In the genomic region with DNA sequence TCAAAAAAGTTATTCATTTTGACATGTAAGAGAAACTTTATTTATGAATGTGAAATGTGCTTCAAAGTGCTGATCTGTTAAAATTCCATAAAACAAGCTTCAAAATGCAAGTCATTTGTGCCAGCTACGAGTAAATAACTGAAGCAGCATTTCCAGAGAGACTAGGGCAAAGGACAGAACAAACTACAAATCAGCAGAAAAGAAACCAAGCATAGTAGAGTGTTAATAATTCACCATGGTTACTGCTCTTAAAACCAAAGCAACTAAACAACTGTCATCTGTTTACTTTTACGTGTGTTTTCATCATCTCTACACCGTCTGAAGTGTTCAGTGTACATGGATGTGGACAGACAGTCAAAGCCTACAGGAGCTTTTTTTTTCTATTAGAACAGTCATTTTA, we compare ENCODE assay signal across 15 cellular contexts. TPM values are rescaled to one million over a fixed set of nuclear protein-coding genes. Genes with fewer than 3 reads are reported as not detected.
DNase-seq lines count a peak whose midpoint lies in the region; ATAC-seq, FAIRE-seq and TF ChIP-seq lines count a peak whose summit lies in the region.
"Had no signal": no experiment of that assay in that cellular context is flagged by ENCODE, and none has a peak within 500 bp of the region (broad histone marks: within the 10 kb centered on the region; RNA-seq: fewer than 3 reads in every experiment).

No MANE protein-coding gene starts in this region.

- no peak overlapping the region for H3K27ac Mint-ChIP-seq in WTC11
- H3K27ac Mint-ChIP-seq: activated T-helper 17 cell treated with anti-CD3 and anti-CD28 coated beads, Interleukin-2, amount 50 U/mL, for 72 hours; CD4-positive, alpha-beta T cell had no signal

- no peak for DNase-seq in WTC11 (ENCODE audit: low spot score)
- DNase-seq in kidney glomerular epithelial cell (lab: John Stamatoyannopoulos, UW), result peak; percentile 25
- DNase-seq in small intestine, result peak; percentile 87
- DNase-seq in GOT3 (lab: John Stamatoyannopoulos, UW), result no peak
- no peak for DNase-seq in brain microvascular endothelial cell
- no peak for DNase-seq in NCI-H446 treated with DMSO at 0.1 percent for 48 hours (lab: John Stamatoyannopoulos, UW)
- DNase-seq: CD4-positive, alpha-beta T cell; cerebellar nuclear complex; head of caudate nucleus; NCI-H1105 treated with DMSO at 0.1 percent for 48 hours; spleen had no signal

- H3K27ac ChIP-seq in small intestine (ENCODE audit: low read depth in 1 of 2, low read length in 1 of 2), result peak overlapping the region in 1 of 2 donors; percentile 41
- H3K27ac ChIP-seq in brain microvascular endothelial cell, result no peak overlapping the region

- H3K27me3 ChIP-seq in small intestine (ENCODE audit: control insufficient read depth in 2 of 2, insufficient read depth in 2 of 2, low read length in 2 of 2) (no peaks in the 10 kb centered on the region), brain microvascular endothelial cell (replicated peaks) (no peaks in the 10 kb centered on the region)

- no peaks in the 10 kb centered on the region for H3K36me3 ChIP-seq in small intestine (ENCODE audit: control insufficient read depth in 2 of 2, insufficient read depth in 2 of 2, low read length in 2 of 2)
- no peaks in the 10 kb centered on the region for H3K36me3 ChIP-seq in brain microvascular endothelial cell (replicated peaks)
- H3K36me3 ChIP-seq: spleen had no signal

- no peak for FAIRE-seq in small intestine (lab: Jason Lieb, UNC)

- in situ Hi-C loops in brain microvascular endothelial cell (cut with HindIII; ENCODE audit: low pct_ligation_motif_present, low sequenced_read_pairs), result no loop called here

- TF ChIP-seq CTCF in WTC11 (IDR thresholded peaks at IDR 0.05), result no peak
- TF ChIP-seq CTCF in brain microvascular endothelial cell (IDR thresholded peaks at IDR 0.05; ENCODE audit: low read depth, low read length, missing control alignments), result no peak

- CTCF ChIA-PET in WTC11 (lab: Charles Lee), result no interaction called here

- H3K9me3 ChIP-seq in small intestine (ENCODE audit: control insufficient read depth, low read depth), result no peaks in the 10 kb centered on the region

- no peak overlapping the region for H3K4me3 ChIP-seq in small intestine (ENCODE audit: low read depth in 1 of 2, low read length in 2 of 2)
- H3K4me3 ChIP-seq in brain microvascular endothelial cell (ENCODE audit: low read depth, low read length), result no peak overlapping the region
- H3K4me3 ChIP-seq: spleen had no signal

- ATAC-seq in GM18861 (IDR thresholded peaks at IDR 0.05; ENCODE audit: unreplicated experiment) (peak; percentile 51), WTC11 (no peak), HG03097 (IDR thresholded peaks at IDR 0.05; ENCODE audit: low FRiP score, unreplicated experiment) (no peak)
- ATAC-seq: activated T-helper 17 cell treated with anti-CD3 and anti-CD28 coated beads, Interleukin-2, amount 50 U/mL, for 72 hours had no signal

- peaks cover 15% of the 10 kb centered on the region for H3K4me1 Mint-ChIP-seq in WTC11

- no peaks in the 10 kb centered on the region for H3K36me3 Mint-ChIP-seq in WTC11

- 6 to 22% (median 9%) methylated on average over 3 of the region's 3 CpGs for WGBS in small intestine, 3 donors

- no peak overlapping the region for H3K4me3 Mint-ChIP-seq in WTC11
- H3K4me3 Mint-ChIP-seq: activated T-helper 17 cell treated with anti-CD3 and anti-CD28 coated beads, Interleukin-2, amount 50 U/mL, for 72 hours; CD4-positive, alpha-beta T cell had no signal

- no peaks in the 10 kb centered on the region for H3K27me3 Mint-ChIP-seq in WTC11 (ENCODE audit: low read depth)

- no peaks in the 10 kb centered on the region for H3K9me3 Mint-ChIP-seq in WTC11
- H3K9me3 Mint-ChIP-seq: activated T-helper 17 cell treated with anti-CD3 and anti-CD28 coated beads, Interleukin-2, amount 50 U/mL, for 72 hours; CD4-positive, alpha-beta T cell had no signal

- H3K4me1 ChIP-seq in small intestine (ENCODE audit: control insufficient read depth in 2 of 2, insufficient read depth in 1 of 2, low read depth in 1 of 2, low read length in 1 of 2), result peaks cover 0 to 3% of the 10 kb centered on the region in 2 donors

- POLR2A ChIA-PET in WTC11 (lab: Charles Lee), result no interaction called here

TF ChIP-seq in WTC11, 78 proteins besides CTCF, POLR2A, EP300 and RAD21:
- no peak for TF ChIP-seq KAT7 (CRISPR knock-in tag; IDR thresholded peaks at IDR 0.05; ENCODE audit: borderline replicate concordance)
- TF ChIP-seq GABPB1 (CRISPR knock-in tag; IDR thresholded peaks at IDR 0.05), result peak; percentile 75
TF ChIP-seq in WTC11: peak in this region for 1.

RNA-seq across cellular contexts. Expression of a gene that starts 1.6 kb away (rescaled TPM):
- 0.04 TPM in 1 of 3 replicates, not detected in the others for total RNA-seq in WTC11 (2021)
- 1 to 10 TPM; 2.2 to 8.1 (median 5.4) TPM for polyA plus RNA-seq in small intestine
- total RNA-seq: CD4-positive, alpha-beta T cell; mononuclear cell had no signal

RNA-seq across cellular contexts. Expression of a gene that starts 2.6 kb away (rescaled TPM):
- not detected in 3 replicates for total RNA-seq in WTC11 (2021)
- polyA plus RNA-seq in small intestine, result under 1 TPM in 1 of 3 donors, not detected in 2; 0.12 TPM
- total RNA-seq: activated T-helper 17 cell treated with anti-CD3 and anti-CD28 coated beads, Interleukin-2, amount 50 U/mL, for 72 hours; mononuclear cell had no signal

RNA-seq across cellular contexts. Expression of a gene that starts 40.6 kb away (rescaled TPM):
- total RNA-seq in WTC11 (2021), result not detected in 3 replicates
- polyA plus RNA-seq in small intestine, result not detected
- total RNA-seq: activated T-helper 17 cell treated with anti-CD3 and anti-CD28 coated beads, Interleukin-2, amount 50 U/mL, for 72 hours; CD4-positive, alpha-beta T cell; mononuclear cell; spleen had no signal
- polyA plus RNA-seq: spleen had no signal

Comparison
In these comparisons a context has a peak if more than half of its experiments do, and no peak if none do; other contexts are left out.
1. DNase-seq: peak in kidney glomerular epithelial cell (single experiment) and small intestine (single experiment); none in WTC11 (single experiment), GOT3 (single experiment), brain microvascular endothelial cell (single experiment) and NCI-H446 treated with DMSO at 0.1 percent for 48 hours (single experiment).